ENCODE assay signal across 11 cellular contexts in genomic region chrX:13088155-13088485, GRCh38. TPM values are rescaled to one million over a fixed set of nuclear protein-coding genes. Genes with fewer than 3 reads are reported as not detected.
DNase-seq lines count a peak whose midpoint lies in the region; ATAC-seq and TF ChIP-seq lines count a peak whose summit lies in the region.
"Had no signal": no experiment of that assay in that cellular context is flagged by ENCODE, and none has a peak within 500 bp of the region (broad histone marks: within the 10 kb centered on the region; RNA-seq: fewer than 3 reads in every experiment).

No MANE protein-coding gene starts in this region.

- TF ChIP-seq POLR2A in transverse colon (IDR thresholded peaks at IDR 0.05) (no peak), heart left ventricle (IDR thresholded peaks at IDR 0.05) (no peak)

- H3K27me3 Mint-ChIP-seq in activated naive CD4-positive, alpha-beta T cell treated with anti-CD3 and anti-CD28 coated beads for 36 hours (ENCODE audit: low read depth): no peaks in the 10 kb centered on the region

- H3K9me2 ChIP-seq in OCI-LY7 (ENCODE audit: insufficient read depth, low read length): no peaks in the 10 kb centered on the region

- no peaks in the 10 kb centered on the region for H3K9me3 Mint-ChIP-seq in activated naive CD4-positive, alpha-beta T cell treated with anti-CD3 and anti-CD28 coated beads for 36 hours

- no peaks in the 10 kb centered on the region; the same call in 1 of the 2 replicates for H3K36me3 ChIP-seq in OCI-LY7 (ENCODE audit: insufficient read depth, low read length)
- no peaks in the 10 kb centered on the region for H3K36me3 ChIP-seq in brain microvascular endothelial cell (replicated peaks)
- no peaks in the 10 kb centered on the region for H3K36me3 ChIP-seq in transverse colon
- H3K36me3 ChIP-seq in heart left ventricle: no peaks in the 10 kb centered on the region

- peak overlapping the region; percentile 44 for H3K4me3 ChIP-seq in OCI-LY7 (ENCODE audit: low read depth, low read length, poor library complexity, severe bottlenecking)
- H3K4me3 ChIP-seq in brain microvascular endothelial cell (ENCODE audit: low read depth, low read length): no peak overlapping the region
- no peak overlapping the region for H3K4me3 ChIP-seq in transverse colon
- H3K4me3 ChIP-seq in heart left ventricle: no peak overlapping the region
- H3K4me3 ChIP-seq: body of pancreas had no signal

- H3K27ac Mint-ChIP-seq in activated naive CD4-positive, alpha-beta T cell treated with anti-CD3 and anti-CD28 coated beads for 36 hours: peak overlapping the region; percentile 97

- peaks cover 1% of the 10 kb centered on the region for H3K36me3 Mint-ChIP-seq in activated naive CD4-positive, alpha-beta T cell treated with anti-CD3 and anti-CD28 coated beads for 36 hours (ENCODE audit: low read depth)

- H3K4me1 ChIP-seq in OCI-LY7 (ENCODE audit: insufficient read depth, low read length, poor library complexity, severe bottlenecking) (peaks cover 93% of the 10 kb centered on the region), transverse colon (peaks cover 0 to 19% (median 0%) of the 10 kb centered on the region in 4 donors), heart left ventricle (peaks cover 0 to 90% (median 0%) of the 10 kb centered on the region in 12 donors)

- H3K27me3 ChIP-seq in brain microvascular endothelial cell (replicated peaks): no peaks in the 10 kb centered on the region
- H3K27me3 ChIP-seq in transverse colon: no peaks in the 10 kb centered on the region
- H3K27me3 ChIP-seq in heart left ventricle: no peaks in the 10 kb centered on the region
- H3K27me3 ChIP-seq: body of pancreas had no signal

- peaks cover 87% of the 10 kb centered on the region for H3K4me1 Mint-ChIP-seq in activated naive CD4-positive, alpha-beta T cell treated with anti-CD3 and anti-CD28 coated beads for 36 hours (ENCODE audit: low read depth)

- DNase-seq in activated naive CD4-positive, alpha-beta T cell treated with anti-CD3 and anti-CD28 coated beads for 36 hours: peak; percentile 32
- no peak for DNase-seq in activated naive CD4-positive, alpha-beta T cell treated with anti-CD3 and anti-CD28 coated beads, Interleukin-2, amount 50 U/mL, for 16 hours
- DNase-seq in OCI-LY7 (ENCODE audit: low spot score) (peak; percentile 69), brain microvascular endothelial cell (no peak), transverse colon (no peak), heart left ventricle (no peak)
- DNase-seq: body of pancreas, nucleus accumbens had no signal

- no TSS peak for BruUV-seq in OCI-LY7 (replicated peaks; lab: Mats Ljungman, UMichigan)

- CTCF ChIA-PET in activated naive CD4-positive, alpha-beta T cell treated with anti-CD3 and anti-CD28 coated beads for 36 hours (lab: Charles Lee): interaction anchor here (1.2 to 3.2 kb wide), 5 partner anchors 9 to 141 kb away, joined by 3 to 13 read pairs (median 11); no protein-coding TSS in a partner anchor
- CTCF ChIA-PET in OCI-LY7 (lab: Charles Lee; ENCODE audit: unreplicated experiment): interaction anchor here (1.3 kb wide), 1 partner anchor 11 kb away, joined by 4 read pairs; no protein-coding TSS in a partner anchor

- H4K20me1 ChIP-seq in OCI-LY7 (ENCODE audit: insufficient read depth, low read length): no peaks in the 10 kb centered on the region

- ATAC-seq in SK-N-SH treated with all-trans-retinoic acid at 6 μM for 48 hours (no peak), GM18868 (IDR thresholded peaks at IDR 0.05; ENCODE audit: unreplicated experiment) (no peak), heart left ventricle (no peak)
- ATAC-seq: body of pancreas had no signal

- H2AFZ ChIP-seq in OCI-LY7 (ENCODE audit: low read length): peak overlapping the region; percentile 53; the same call in 1 of the 2 replicates

- H3K27ac ChIP-seq in OCI-LY7 (ENCODE audit: low read depth, low read length, poor library complexity, severe bottlenecking): peak overlapping the region; percentile 98
- H3K27ac ChIP-seq in brain microvascular endothelial cell: peak overlapping the region; percentile 21
- H3K27ac ChIP-seq in transverse colon: peak overlapping the region; percentile 12 to 50 (median 28)
- peak overlapping the region in 2 of 12 donors; percentile 37 to 90 for H3K27ac ChIP-seq in heart left ventricle

- no peak for TF ChIP-seq CTCF in OCI-LY7 (conservative IDR thresholded peaks at IDR 0.05; ENCODE audit: low read length)
- TF ChIP-seq CTCF in brain microvascular endothelial cell (IDR thresholded peaks at IDR 0.05; ENCODE audit: low read depth, low read length, missing control alignments): no peak
- no peak for TF ChIP-seq CTCF in transverse colon (IDR thresholded peaks at IDR 0.05)
- no peak for TF ChIP-seq CTCF in heart left ventricle (IDR thresholded peaks at IDR 0.05)

- 60 to 85% methylated on average over 2 to 5 of the region's 5 CpGs for WGBS in transverse colon (ENCODE audit: low coverage in 1 of 2), 2 donors
- 77 to 88% (median 84%) methylated on average over 5 of the region's 5 CpGs for WGBS in heart left ventricle, 4 donors

- TF ChIP-seq EP300 in transverse colon (IDR thresholded peaks at IDR 0.05; ENCODE audit: low read depth): no peak

- no peaks in the 10 kb centered on the region for H3K79me2 ChIP-seq in OCI-LY7 (ENCODE audit: insufficient read depth, low read depth, low read length)

- in situ Hi-C loops in brain microvascular endothelial cell (cut with HindIII; ENCODE audit: low pct_ligation_motif_present, low sequenced_read_pairs): no loop called here
- in situ Hi-C loops in transverse colon (cut with MboI; ENCODE audit: low pct_ligation_motif_present in 1 of 4, low pct_unique_long_range_greater_than_20kb in 1 of 4, low sequenced_read_pairs in 3 of 4): loop anchor here in 2 of 4 donors (25.0 kb wide), 2 partner anchors 101 to 399 kb away; partner anchors contain the start of gene TMSB4X (in 2 of the 2)

- H3K9me3 ChIP-seq in OCI-LY7 (ENCODE audit: low read length) (no peaks in the 10 kb centered on the region), transverse colon (no peaks in the 10 kb centered on the region), heart left ventricle (peaks cover 0 to 4% (median 0%) of the 10 kb centered on the region in 12 donors)
- H3K9me3 ChIP-seq: body of pancreas had no signal

- intact Hi-C loops in activated naive CD4-positive, alpha-beta T cell treated with anti-CD3 and anti-CD28 coated beads for 36 hours (cut with micrococcal nuclease): no loop called here
- intact Hi-C loops in OCI-LY7 (cut with micrococcal nuclease; ENCODE audit: unreplicated experiment): loop anchor here (5.0 to 10.0 kb wide), 3 partner anchors 223 to 647 kb away; partner anchors contain the start of genes OFD1, TLR7 and TRAPPC2
- intact Hi-C loops in transverse colon (cut with DNase I; ENCODE audit: low total_unique reads): no loop called here
- intact Hi-C loops in heart left ventricle (cut with DNase I): loop anchor here in 1 of 10 donors (10.0 kb wide), 1 partner anchor 113 kb away; the partner anchor contains the start of gene TMSB4X

- POLR2A ChIA-PET in OCI-LY7 (lab: Charles Lee): interaction anchor here (0.9 to 5.1 kb wide), 9 partner anchors 9 to 138 kb away, joined by 3 to 51 read pairs (median 6); partner anchors contain the start of gene TMSB4X

- peak overlapping the region; percentile 72 for H3K4me2 ChIP-seq in OCI-LY7 (ENCODE audit: low read length)

- H3K4me3 Mint-ChIP-seq in activated naive CD4-positive, alpha-beta T cell treated with anti-CD3 and anti-CD28 coated beads for 36 hours: peak overlapping the region; percentile 79

TF ChIP-seq in SK-N-SH treated with all-trans-retinoic acid at 6 μM for 48 hours, 23 proteins besides CTCF, POLR2A, EP300 and RAD21:
- TF ChIP-seq ZFP3 (CRISPR knock-in tag; IDR thresholded peaks at IDR 0.05) (no peak), TOX (CRISPR knock-in tag; IDR thresholded peaks at IDR 0.05; ENCODE audit: borderline replicate concordance) (no peak), SNAI2 (CRISPR knock-in tag; IDR thresholded peaks at IDR 0.05) (no peak), ZNF70 (CRISPR knock-in tag; IDR thresholded peaks at IDR 0.05) (no peak)

RNA-seq across cellular contexts. Expression of gene FAM9C, which starts 43.7 kb away (rescaled TPM):
- total RNA-seq in activated naive CD4-positive, alpha-beta T cell treated with anti-CD3 and anti-CD28 coated beads for 36 hours: not detected
- 0.13 TPM in 1 of 2 replicates, not detected in the other for total RNA-seq in OCI-LY7 (2014; rRNA removed; shearing (Covaris generic))
- not detected in 2 replicates for total RNA-seq in OCI-LY7 (2022)
- total RNA-seq in transverse colon: under 1 TPM in 2 of 4 donors, not detected in 2; 0.14 to 0.64 TPM
- total RNA-seq in heart left ventricle: 1 to 10 TPM in 1 of 9 donors, under 1 TPM in 5, not detected in 3; 0.20 to 2.6 (median 0.34) TPM
- polyA plus RNA-seq in heart left ventricle: not detected
- total RNA-seq: body of pancreas had no signal
- polyA plus RNA-seq: esophagus had no signal

Comparison
In these comparisons a context has a peak if more than half of its experiments do, and no peak if none do; other contexts are left out.
1. DNase-seq: peak in activated naive CD4-positive, alpha-beta T cell treated with anti-CD3 and anti-CD28 coated beads for 36 hours (single experiment) and OCI-LY7 (single experiment); none in activated naive CD4-positive, alpha-beta T cell treated with anti-CD3 and anti-CD28 coated beads, Interleukin-2, amount 50 U/mL, for 16 hours (single experiment), brain microvascular endothelial cell (single experiment), transverse colon (single experiment) and heart left ventricle (0 of 5).